Comparison of ENCODE assay signal across 1 cellular context in the genomic region with DNA sequence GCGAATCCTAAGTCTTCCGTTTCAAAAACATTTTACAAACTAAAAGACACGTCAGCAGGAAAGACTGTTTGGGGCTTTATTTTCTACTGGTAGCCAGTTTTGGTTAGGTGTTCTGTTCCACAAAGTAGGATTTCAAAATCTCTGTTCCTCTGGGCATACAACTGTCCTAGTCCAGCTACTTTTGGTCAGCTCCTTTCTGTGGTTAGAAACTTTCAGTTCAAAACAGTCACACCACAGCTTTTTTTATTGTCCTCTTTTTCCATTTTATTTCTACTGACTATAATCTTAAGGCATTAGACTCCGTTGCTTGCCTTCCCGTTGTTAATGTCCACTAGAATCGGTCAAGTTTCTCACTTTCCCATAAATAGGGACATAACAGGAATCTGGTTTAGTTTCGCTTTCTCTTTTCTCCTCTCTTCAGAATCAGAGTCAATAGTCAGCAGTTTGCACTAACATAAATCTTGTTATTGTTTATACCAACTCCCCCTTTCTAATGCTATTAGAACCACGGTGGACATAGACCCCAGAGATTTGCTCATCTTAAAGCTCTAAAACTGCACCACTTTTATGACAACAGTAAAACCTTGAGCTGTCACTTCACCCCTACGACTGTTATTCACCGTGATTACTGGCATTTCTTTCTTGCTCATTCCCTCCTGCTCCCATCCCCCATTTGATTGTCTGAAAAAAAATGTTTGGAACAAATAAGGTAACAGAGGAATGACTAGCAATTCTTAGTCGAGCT.
TF ChIP-seq lines count a peak whose summit lies in the region.

No MANE protein-coding gene starts in this region.

TF ChIP-seq in GM12878, 131 proteins besides CTCF, POLR2A, EP300 and RAD21 (continued from another document):
- no peak for TF ChIP-seq FOS (IDR thresholded peaks at IDR 0.05; ENCODE audit: borderline replicate concordance, extremely low read depth, insufficient read length)
- TF ChIP-seq CHD2 (IDR thresholded peaks at IDR 0.05; ENCODE audit: borderline replicate concordance, low read depth, low read length), result no peak
